8 cellular contexts compared by ENCODE assay signal in genomic region chr10:788796-789748, GRCh38.
DNase-seq lines count a peak whose midpoint lies in the region; ATAC-seq and TF ChIP-seq lines count a peak whose summit lies in the region.

No MANE protein-coding gene starts in this region.

- peak overlapping the region; percentile 43 for H3K4me3 ChIP-seq in smooth muscle cell

- ATAC-seq in GM21360 (IDR thresholded peaks at IDR 0.05; ENCODE audit: unreplicated experiment), result no peak

- DNase-seq in NCI-H2029 (lab: John Stamatoyannopoulos, UW) (peak; percentile 27), NCI-H2029 treated with DMSO at 0.1 percent for 48 hours (lab: John Stamatoyannopoulos, UW) (no peak), OCI-M1 (lab: John Stamatoyannopoulos, UW) (peak; percentile 52), cerebellum (ENCODE audit: low spot score) (peak; percentile 91), kidney glomerular epithelial cell (lab: John Stamatoyannopoulos, UW) (peak; percentile 5), smooth muscle cell (lab: John Stamatoyannopoulos, UW; ENCODE audit: unreplicated experiment) (no peak), NCI-H1694 treated with DMSO at 0.1 percent for 48 hours (lab: John Stamatoyannopoulos, UW) (no peak)

- H3K4me2 ChIP-seq in smooth muscle cell, result peak overlapping the region; percentile 82

- peak; percentile 42 for TF ChIP-seq CTCF in smooth muscle cell (IDR thresholded peaks at IDR 0.05; ENCODE audit: borderline replicate concordance, insufficient read depth, poor library complexity, severe bottlenecking)

- H3K4me1 ChIP-seq in smooth muscle cell (ENCODE audit: low read depth), result peaks cover 10% of the 10 kb centered on the region

- H2AFZ ChIP-seq in smooth muscle cell (ENCODE audit: low read depth), result no peak overlapping the region

- H3K9ac ChIP-seq in smooth muscle cell (ENCODE audit: low read depth), result peak overlapping the region; percentile 3

- 57% methylated on average over 50 of the region's 50 CpGs for WGBS in smooth muscle cell (ENCODE audit: low lambda C conversion rate)

- no peaks in the 10 kb centered on the region for H3K27me3 ChIP-seq in smooth muscle cell (ENCODE audit: low read depth)

- H4K20me1 ChIP-seq in smooth muscle cell (ENCODE audit: low read depth), result no peaks in the 10 kb centered on the region

- H3K79me2 ChIP-seq in smooth muscle cell (ENCODE audit: low read depth), result no peaks in the 10 kb centered on the region

- peaks cover 7% of the 10 kb centered on the region for H3F3A ChIP-seq in smooth muscle cell (ENCODE audit: low read depth)

- H3K9me3 ChIP-seq in smooth muscle cell (replicated peaks; ENCODE audit: low read depth), result no peaks in the 10 kb centered on the region

- no peaks in the 10 kb centered on the region for H3K36me3 ChIP-seq in smooth muscle cell (ENCODE audit: low read depth)

- no peak overlapping the region for H3K27ac ChIP-seq in smooth muscle cell (ENCODE audit: low read depth)

Comparison
In these comparisons a context has a peak if more than half of its experiments do, and no peak if none do; other contexts are left out.
1. DNase-seq: peak in NCI-H2029 (single experiment), OCI-M1 (single experiment), cerebellum (single experiment) and kidney glomerular epithelial cell (single experiment); none in NCI-H2029 treated with DMSO at 0.1 percent for 48 hours (single experiment), smooth muscle cell (single experiment) and NCI-H1694 treated with DMSO at 0.1 percent for 48 hours (single experiment).